21 cellular contexts compared by ENCODE assay signal in the genomic region with DNA sequence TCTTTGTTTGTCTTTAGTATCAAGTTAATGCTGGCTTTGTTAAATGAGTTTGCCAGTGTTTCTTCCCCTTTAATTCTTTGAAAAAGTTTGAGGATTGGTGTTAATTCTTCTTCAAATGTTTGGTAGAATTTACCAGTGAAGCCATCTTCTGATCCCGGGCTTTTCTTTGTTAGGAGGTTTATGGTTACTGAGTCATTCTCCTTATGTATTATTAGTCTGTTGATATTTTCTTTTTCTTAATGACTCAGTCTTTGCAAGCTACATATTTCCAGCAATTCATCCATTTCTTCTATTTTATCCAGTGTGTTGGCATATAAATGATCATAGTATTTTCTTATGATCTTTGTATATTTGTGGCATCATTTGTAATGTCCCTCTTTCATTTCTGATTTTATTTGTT.
A peak's percentile ranks its signal among the peaks of the same experiment; 100 is the strongest.
DNase-seq lines count a peak whose midpoint lies in the region; ATAC-seq, FAIRE-seq and TF ChIP-seq lines count a peak whose summit lies in the region.
"Had no signal": no experiment of that assay in that cellular context is flagged by ENCODE, and none has a peak within 500 bp of the region (broad histone marks: within the 10 kb centered on the region; RNA-seq: fewer than 3 reads in every experiment).

No MANE protein-coding gene starts in this region.

- H3K79me1 ChIP-seq in H1 (ENCODE audit: low read depth, low read length), result no peaks in the 10 kb centered on the region

- H2BK12ac ChIP-seq in H1 (ENCODE audit: low read depth, low read length), result no peak overlapping the region

- H3K36me3 ChIP-seq in OCI-LY3 (replicated peaks; ENCODE audit: low read depth, low read length) (peaks cover 7% of the 10 kb centered on the region), H1 (ENCODE audit: control insufficient read depth in 2 of 4, insufficient read depth in 4 of 4, low read length in 3 of 4) (no peaks in the 10 kb centered on the region), esophagus squamous epithelium (no peaks in the 10 kb centered on the region)

- POLR2A ChIA-PET in H1 (lab: Charles Lee; ENCODE audit: partially characterized antibody), result interaction anchor here (0.7 kb wide), 1 partner anchor 438 kb away, joined by 3 read pairs; no protein-coding TSS in a partner anchor
- POLR2A ChIA-PET in MCF 10A (lab: Yijun Ruan, JAX), result interaction anchor here (0.9 to 1.4 kb wide), 3 partner anchors 8 to 33 kb away, joined by 3 to 7 read pairs (median 4); no protein-coding TSS in a partner anchor

- intact Hi-C loops in esophagus squamous epithelium (cut with DNase I), result no loop called here
- intact Hi-C loops in MCF 10A (cut with micrococcal nuclease), result no loop called here

- TF ChIP-seq CTCF in OCI-LY3 (IDR thresholded peaks at IDR 0.05; ENCODE audit: low read depth, low read length) (no peak), H1 (IDR thresholded peaks at IDR 0.05; ENCODE audit: control extremely low read depth in 1 of 3, insufficient read depth in 1 of 3, low read depth in 1 of 3, low read length in 3 of 3) (no peak), esophagus squamous epithelium (IDR thresholded peaks at IDR 0.05) (no peak), MCF 10A (IDR thresholded peaks at IDR 0.05; ENCODE audit: unreplicated experiment) (no peak)

- no TSS peak for BruUV-seq in MCF 10A (replicated peaks; lab: Mats Ljungman, UMichigan)

- H2BK15ac ChIP-seq in H1 (ENCODE audit: low read length), result no peak overlapping the region

- H2AFZ ChIP-seq in OCI-LY3 (ENCODE audit: low read depth, low read length) (no peak overlapping the region), H1 (ENCODE audit: low read length) (no peak overlapping the region)

- no peak for DNase-seq in H1 (ENCODE audit: low read depth in 1 of 2, low spot score in 2 of 2)
- no peak for DNase-seq in esophagus squamous epithelium (lab: John Stamatoyannopoulos, UW)
- DNase-seq in activated T-cell treated with anti-CD3 and anti-CD28 coated beads, Interleukin-2, amount 50 U/mL, for 1 hour, result no peak
- no peak for DNase-seq in MCF 10A (ENCODE audit: unreplicated experiment)
- no peak for DNase-seq in T-helper 17 cell
- DNase-seq: C1 segment of cervical spinal cord; Calu3; CD4-positive, alpha-beta T cell; DMS 273 treated with DMSO at 0.1 percent for 48 hours; DMS79 treated with DMSO at 0.1 percent for 48 hours; EL; GOT3; HCEC 1CT; HFFc6 had no signal

- no peak for TF ChIP-seq RAD21 in H1 (IDR thresholded peaks at IDR 0.05 in 1 of 2, conservative IDR thresholded peaks at IDR 0.05 in 1 of 2; ENCODE audit: low read depth in 2 of 2, low read length in 2 of 2)

- no peaks in the 10 kb centered on the region for H4K20me1 ChIP-seq in OCI-LY3 (ENCODE audit: insufficient read depth, low read length)
- no peaks in the 10 kb centered on the region for H4K20me1 ChIP-seq in H1 (replicated peaks in 1 of 2; ENCODE audit: control insufficient read depth in 1 of 2, insufficient read depth in 2 of 2, low read length in 2 of 2)

- H2BK20ac ChIP-seq in H1 (ENCODE audit: low read length), result no peak overlapping the region

- TF ChIP-seq POLR2A in H1 (IDR thresholded peaks at IDR 0.05; ENCODE audit: control extremely low read depth in 1 of 2, low read depth in 2 of 2, low read length in 2 of 2), result no peak
- TF ChIP-seq POLR2A in esophagus squamous epithelium (IDR thresholded peaks at IDR 0.05), result no peak

- H3K27ac Mint-ChIP-seq in MCF 10A (ENCODE audit: low read depth, unreplicated experiment), result no peak overlapping the region
- no peak overlapping the region for H3K27ac Mint-ChIP-seq in T-helper 17 cell
- H3K27ac Mint-ChIP-seq: B cell; CD4-positive, alpha-beta T cell; HFFc6 had no signal

- no peak overlapping the region for H3K18ac ChIP-seq in H1 (ENCODE audit: extremely low read depth, low read length)

- H3K56ac ChIP-seq in H1 (replicated peaks; ENCODE audit: insufficient read length, low read depth, low read length), result no peak overlapping the region

- no peak overlapping the region for H3K4me3 ChIP-seq in OCI-LY3 (ENCODE audit: low read length)
- H3K4me3 ChIP-seq in H1 (ENCODE audit: extremely low read depth in 1 of 4, insufficient read depth in 2 of 4, low read depth in 3 of 4, low read length in 4 of 4), result no peak overlapping the region
- H3K4me3 ChIP-seq in esophagus squamous epithelium, result no peak overlapping the region

- H3K27me3 ChIP-seq in OCI-LY3 (ENCODE audit: low read depth, low read length), result no peaks in the 10 kb centered on the region
- H3K27me3 ChIP-seq in H1 (replicated peaks in 1 of 4; ENCODE audit: control insufficient read depth in 3 of 4, extremely low read depth in 1 of 4, insufficient read depth in 3 of 4, low read length in 3 of 4), result no peaks in the 10 kb centered on the region
- no peaks in the 10 kb centered on the region for H3K27me3 ChIP-seq in esophagus squamous epithelium

- H3K4me3 Mint-ChIP-seq in MCF 10A (ENCODE audit: unreplicated experiment), result no peak overlapping the region
- H3K4me3 Mint-ChIP-seq in T-helper 17 cell, result no peak overlapping the region
- H3K4me3 Mint-ChIP-seq: B cell; CD4-positive, alpha-beta T cell; HFFc6 had no signal

- no peak for ATAC-seq in HG03565 (IDR thresholded peaks at IDR 0.05; ENCODE audit: unreplicated experiment)
- ATAC-seq in T-helper 17 cell, result no peak

- H3K9me3 Mint-ChIP-seq in MCF 10A (ENCODE audit: unreplicated experiment), result no peaks in the 10 kb centered on the region
- H3K9me3 Mint-ChIP-seq: CD4-positive, alpha-beta T cell had no signal

- H3K14ac ChIP-seq in H1 (ENCODE audit: insufficient read length), result no peak overlapping the region

- CTCF ChIA-PET in H1 (lab: Charles Lee; ENCODE audit: partially characterized antibody) (interaction anchor here (2.0 kb wide), 1 partner anchor 16 kb away, joined by 7 read pairs; no protein-coding TSS in a partner anchor), MCF 10A (lab: Yijun Ruan, JAX) (no interaction called here)

- H3K4me2 ChIP-seq in OCI-LY3 (ENCODE audit: low read length), result peak overlapping the region; percentile 6; the same call in 1 of the 2 replicates
- H3K4me2 ChIP-seq in H1 (ENCODE audit: insufficient read depth in 1 of 2, low read depth in 2 of 2, low read length in 2 of 2), result no peak overlapping the region

- H4K91ac ChIP-seq in H1 (replicated peaks; ENCODE audit: insufficient read length, low read length), result no peak overlapping the region

- H3K27me3 Mint-ChIP-seq in MCF 10A (ENCODE audit: insufficient read depth, unreplicated experiment), result no peaks in the 10 kb centered on the region
- H3K27me3 Mint-ChIP-seq in T-helper 17 cell, result no peaks in the 10 kb centered on the region
- H3K27me3 Mint-ChIP-seq: B cell; CD4-positive, alpha-beta T cell had no signal

- H4K8ac ChIP-seq in H1 (ENCODE audit: extremely low read depth, insufficient read depth, low read length), result no peak overlapping the region

- peak overlapping the region; percentile 1; the same call in 1 of the 2 replicates for H3K9ac ChIP-seq in OCI-LY3 (ENCODE audit: low read length)
- no peak overlapping the region for H3K9ac ChIP-seq in H1 (replicated peaks in 1 of 4; ENCODE audit: extremely low read depth in 1 of 4, low read depth in 3 of 4, low read length in 3 of 4)

- H3K4ac ChIP-seq in H1 (replicated peaks; ENCODE audit: insufficient read length, low read depth, low read length), result no peak overlapping the region

- H3K4me1 Mint-ChIP-seq in MCF 10A (ENCODE audit: insufficient read depth, unreplicated experiment), result peaks cover 13% of the 10 kb centered on the region
- H3K4me1 Mint-ChIP-seq in T-helper 17 cell, result no peaks in the 10 kb centered on the region
- H3K4me1 Mint-ChIP-seq: B cell had no signal

- no peaks in the 10 kb centered on the region for H3K23me2 ChIP-seq in H1 (ENCODE audit: low read depth, low read length)

- TF ChIP-seq EP300 in H1 (IDR thresholded peaks at IDR 0.05; ENCODE audit: borderline replicate concordance in 1 of 2, low read depth in 2 of 2, low read length in 2 of 2), result no peak

- no peak overlapping the region for H2BK5ac ChIP-seq in H1 (ENCODE audit: low read depth, low read length)

- no peak overlapping the region for H2AK5ac ChIP-seq in H1 (ENCODE audit: low read depth, low read length)

- peak; percentile 42 for FAIRE-seq in H1 (lab: Jason Lieb, UNC)
- FAIRE-seq: A204.1, G401.6, GM12891 had no signal

- H3K4me1 ChIP-seq in OCI-LY3 (ENCODE audit: low read length), result peaks cover 61% of the 10 kb centered on the region
- H3K4me1 ChIP-seq in H1 (replicated peaks in 1 of 4; ENCODE audit: control insufficient read depth in 3 of 4, insufficient read depth in 4 of 4, low read length in 3 of 4), result no peaks in the 10 kb centered on the region
- peaks cover 0 to 55% (median 0%) of the 10 kb centered on the region in 3 donors for H3K4me1 ChIP-seq in esophagus squamous epithelium

- H3K36me3 Mint-ChIP-seq in MCF 10A (ENCODE audit: insufficient read depth, unreplicated experiment) (no peaks in the 10 kb centered on the region), T-helper 17 cell (ENCODE audit: low read depth) (no peaks in the 10 kb centered on the region)

- no peaks in the 10 kb centered on the region for H3K9me3 ChIP-seq in OCI-LY3 (ENCODE audit: insufficient read depth, low read length)
- H3K9me3 ChIP-seq in H1 (ENCODE audit: insufficient read depth in 2 of 2, low read depth in 1 of 2, low read length in 1 of 2), result no peaks in the 10 kb centered on the region
- H3K9me3 ChIP-seq in esophagus squamous epithelium, result no peaks in the 10 kb centered on the region
- no peaks in the 10 kb centered on the region for H3K9me3 ChIP-seq in T-helper 17 cell (ENCODE audit: control insufficient read depth, low read length, poor library complexity, severe bottlenecking)

- H3K79me2 ChIP-seq in OCI-LY3 (ENCODE audit: low read length) (no peaks in the 10 kb centered on the region), H1 (ENCODE audit: control insufficient read depth in 1 of 2, insufficient read depth in 2 of 2, low read length in 2 of 2) (no peaks in the 10 kb centered on the region)

- 93% methylated on average over 1 of the region's 1 CpG; no CpG with 5 or more reads in 1 of the 2 experiments for WGBS in H1 (ENCODE audit: extremely low coverage in 1 of 2, insufficient coverage in 1 of 2, insufficient read length in 1 of 2, insufficient replicate concordance in 2 of 2, low coverage in 1 of 2, low lambda C conversion rate in 2 of 2, missing lambda C conversion rate in 1 of 2), 2 experiments
- 32 to 35% methylated on average over 1 of the region's 1 CpG for WGBS in esophagus squamous epithelium, 2 donors

- peak overlapping the region; percentile 94 for H3K27ac ChIP-seq in OCI-LY3 (ENCODE audit: low read length)
- H3K27ac ChIP-seq in H1 (ENCODE audit: low read depth, low read length), result no peak overlapping the region
- peak overlapping the region in 3 of 4 donors; percentile 9 to 52 (median 30) for H3K27ac ChIP-seq in esophagus squamous epithelium
- H3K27ac ChIP-seq: HL-60 had no signal

- no peak overlapping the region for H2BK120ac ChIP-seq in H1 (replicated peaks; ENCODE audit: low read depth, low read length)

- no peak overlapping the region for H4K5ac ChIP-seq in H1 (ENCODE audit: insufficient read length, low read depth, low read length)

- no peak overlapping the region for H3K23ac ChIP-seq in H1 (ENCODE audit: insufficient read length)

TF ChIP-seq in H1, 55 proteins besides CTCF, POLR2A, EP300 and RAD21:
- TF ChIP-seq CREB1 (IDR thresholded peaks at IDR 0.05) (no peak), JUND (IDR thresholded peaks at IDR 0.05; ENCODE audit: low read length) (no peak)
